Comparison of ENCODE assay signal across 15 cellular contexts in genomic region chr17:19254651-19255050, GRCh38.
"Had no signal": no experiment of that assay in that cellular context is flagged by ENCODE, and none has a peak within 500 bp of the region (broad histone marks: within the 10 kb centered on the region; RNA-seq: fewer than 3 reads in every experiment).

No MANE protein-coding gene starts in this region.

- ATAC-seq: activated CD8-positive, alpha-beta memory T cell treated with anti-CD3 and anti-CD28 coated beads, Interleukin-2, amount 10 ng/mL, durations not matched to agents 7 days and 5 days; gastrocnemius medialis; left lung had no signal

- H3K27me3 Mint-ChIP-seq: brain had no signal

- H3K4me1 Mint-ChIP-seq: activated CD8-positive, alpha-beta memory T cell treated with anti-CD3 and anti-CD28 coated beads, Interleukin-2, amount 10 ng/mL, durations not matched to agents 7 days and 5 days had no signal

- H3K27ac Mint-ChIP-seq: activated CD8-positive, alpha-beta memory T cell treated with anti-CD3 and anti-CD28 coated beads, Interleukin-2, amount 10 ng/mL, durations not matched to agents 7 days and 5 days; activated naive CD8-positive, alpha-beta T cell; activated T-cell treated with anti-CD3 and anti-CD28 coated beads, Interleukin-2, amount 50 U/mL, for 24 hours; mesothelial cell of epicardium had no signal

- H3K9me3 Mint-ChIP-seq: activated T-cell treated with anti-CD3 and anti-CD28 coated beads, Interleukin-2, amount 50 U/mL, for 24 hours had no signal

- H3K4me3 Mint-ChIP-seq: activated CD8-positive, alpha-beta memory T cell treated with anti-CD3 and anti-CD28 coated beads, Interleukin-2, amount 10 ng/mL, durations not matched to agents 7 days and 5 days; activated naive CD8-positive, alpha-beta T cell; activated T-cell treated with anti-CD3 and anti-CD28 coated beads, Interleukin-2, amount 50 U/mL, for 24 hours; brain; mesothelial cell of epicardium had no signal

- H3K27ac ChIP-seq: gastrocnemius medialis, neutrophil, transverse colon had no signal

- DNase-seq: activated CD4-positive, alpha-beta T cell treated with anti-CD3 and anti-CD28 coated beads for 1 hour; activated CD4-positive, alpha-beta T cell treated with anti-CD3 and anti-CD28 coated beads, Interleukin-2, amount 50 U/mL, for 48 hours; activated CD8-positive, alpha-beta memory T cell treated with anti-CD3 and anti-CD28 coated beads, Interleukin-2, amount 10 ng/mL, durations not matched to agents 7 days and 5 days; activated effector memory CD4-positive, alpha-beta T cell treated with anti-CD3 and anti-CD28 coated beads, Interleukin-2, amount 50 U/mL, for 16 hours; activated T-cell treated with anti-CD3 and anti-CD28 coated beads, Interleukin-2, amount 50 U/mL, for 24 hours; amygdala; gastrocnemius medialis; islet precursor cell; left lung; small intestine; transverse colon had no signal
